8 cellular contexts compared by ENCODE assay signal in the genomic region with DNA sequence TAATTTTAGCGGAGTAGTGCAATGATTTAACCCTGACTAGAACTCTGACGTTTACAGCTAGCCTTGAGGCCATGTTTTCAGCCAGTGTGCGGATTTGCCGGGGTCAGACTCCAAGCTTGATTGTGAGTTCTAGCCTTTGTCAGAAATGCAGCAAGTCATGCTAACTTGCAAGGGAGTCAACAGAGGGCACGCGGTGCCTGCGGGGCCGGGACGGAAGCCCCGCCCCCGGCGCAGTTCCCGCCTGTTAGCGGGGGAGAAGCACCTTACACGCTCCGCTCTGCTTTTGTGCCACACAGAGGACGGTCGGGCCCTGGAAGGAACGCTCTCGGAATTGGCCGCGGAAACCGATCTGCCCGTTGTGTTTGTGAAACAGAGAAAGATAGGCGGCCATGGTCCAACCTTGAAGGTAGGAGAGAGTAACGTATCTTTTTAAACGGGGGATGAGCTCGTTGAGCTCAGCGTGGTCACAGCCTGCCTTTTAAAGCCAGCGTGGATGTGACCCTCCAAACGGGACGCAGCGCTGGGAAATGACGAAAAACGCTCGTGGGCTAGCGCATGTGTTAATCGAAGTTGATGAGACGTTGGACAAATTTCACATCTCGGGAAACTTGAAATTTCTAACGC. TPM values are rescaled to one million over a fixed set of nuclear protein-coding genes. Genes with fewer than 3 reads are reported as not detected.
A peak's percentile ranks its signal among the peaks of the same experiment; 100 is the strongest.
DNase-seq lines count a peak whose midpoint lies in the region; ATAC-seq and TF ChIP-seq lines count a peak whose summit lies in the region.

No MANE protein-coding gene starts in this region.

- no peaks in the 10 kb centered on the region for H3K9me3 Mint-ChIP-seq in activated T-cell treated with anti-CD3 and anti-CD28 coated beads, Interleukin-2, amount 50 U/mL, for 4 hours

- H3F3A ChIP-seq in PC-9 (ENCODE audit: insufficient read depth, low read depth), result peaks cover 95% of the 10 kb centered on the region

- H3K9me2 ChIP-seq in PC-9 (ENCODE audit: insufficient read depth), result no peaks in the 10 kb centered on the region

- CTCF ChIA-PET in PC-9 (lab: Charles Lee), result interaction anchor here (0.6 kb wide), 1 partner anchor 791 kb away, joined by 3 read pairs; no protein-coding TSS in a partner anchor

- ATAC-seq in GM21619 (IDR thresholded peaks at IDR 0.05; ENCODE audit: unreplicated experiment), result peak; percentile 43
- ATAC-seq in activated T-cell treated with anti-CD3 and anti-CD28 coated beads, Interleukin-2, amount 50 U/mL, for 4 hours, result peak; percentile 74

- DNase-seq in DMS 273 treated with DMSO at 0.1 percent for 48 hours (lab: John Stamatoyannopoulos, UW), result peak; percentile 36
- peak; percentile 96 for DNase-seq in KBM-7
- DNase-seq in PC-9, result peak in 1 of 2 experiments; percentile 82
- peak; percentile 78 for DNase-seq in activated T-cell treated with anti-CD3 and anti-CD28 coated beads, Interleukin-2, amount 50 U/mL, for 4 hours
- peak; percentile 94 for DNase-seq in esophagus muscularis mucosa (ENCODE audit: extremely low spot score)
- DNase-seq in stimulated activated CD8-positive, alpha-beta memory T cell treated with anti-CD3 and anti-CD28 coated beads, Interleukin-7, amount 100 ng/mL, for 48 hours (ENCODE audit: extremely low read depth in 1 of 2, low read depth in 1 of 2), result peak; percentile 77

- peaks cover 24% of the 10 kb centered on the region for H3K36me3 Mint-ChIP-seq in activated T-cell treated with anti-CD3 and anti-CD28 coated beads, Interleukin-2, amount 50 U/mL, for 4 hours (ENCODE audit: insufficient read depth)

- WGBS in esophagus muscularis mucosa, result 1% methylated on average over 30 of the region's 41 CpGs

- H3K27me3 ChIP-seq in PC-9 (ENCODE audit: insufficient read depth, low read depth) (no peaks in the 10 kb centered on the region), esophagus muscularis mucosa (no peaks in the 10 kb centered on the region), muscle layer of duodenum (ENCODE audit: low read depth, low read length) (no peaks in the 10 kb centered on the region)

- TF ChIP-seq CTCF in PC-9 (conservative IDR thresholded peaks at IDR 0.05), result no peak
- TF ChIP-seq CTCF in esophagus muscularis mucosa (IDR thresholded peaks at IDR 0.05), result no peak

- no peak for TF ChIP-seq EP300 in esophagus muscularis mucosa (IDR thresholded peaks at IDR 0.05)

- H3K27ac ChIP-seq in PC-9 (peak overlapping the region; percentile 99), esophagus muscularis mucosa (replicated peaks in 1 of 4) (peak overlapping the region; percentile 94 to 96 (median 94)), muscle layer of duodenum (ENCODE audit: low read length) (peak overlapping the region; percentile 99)

- H3K36me3 ChIP-seq in PC-9 (ENCODE audit: low read depth), result peaks cover 60% of the 10 kb centered on the region
- H3K36me3 ChIP-seq in esophagus muscularis mucosa, result peaks cover 19 to 51% (median 33%) of the 10 kb centered on the region in 4 donors
- H3K36me3 ChIP-seq in muscle layer of duodenum (ENCODE audit: control insufficient read depth in 1 of 2, insufficient read depth in 2 of 2, low read length in 2 of 2), result peaks cover 12 to 29% of the 10 kb centered on the region in 2 donors

- H3K79me2 ChIP-seq in PC-9 (ENCODE audit: low read depth), result peaks cover 91% of the 10 kb centered on the region

- POLR2A ChIA-PET in PC-9 (lab: Charles Lee; ENCODE audit: unreplicated experiment), result interaction anchor here (0.6 to 2.9 kb wide), 5 partner anchors 8 to 69 kb away, joined by 3 to 94 read pairs (median 6); no protein-coding TSS in a partner anchor

- BruUV-seq in PC-9 (replicated peaks; lab: Mats Ljungman, UMichigan), result no TSS peak

- H3K9me3 ChIP-seq in PC-9 (ENCODE audit: insufficient read depth, low read depth) (no peaks in the 10 kb centered on the region), esophagus muscularis mucosa (no peaks in the 10 kb centered on the region), muscle layer of duodenum (ENCODE audit: control insufficient read depth in 1 of 2, low read length in 2 of 2) (no peaks in the 10 kb centered on the region)

- H3K4me1 Mint-ChIP-seq in activated T-cell treated with anti-CD3 and anti-CD28 coated beads, Interleukin-2, amount 50 U/mL, for 4 hours (ENCODE audit: low read depth), result peaks cover 29% of the 10 kb centered on the region

- H2AFZ ChIP-seq in PC-9, result no peak overlapping the region

- H4K20me1 ChIP-seq in PC-9 (ENCODE audit: insufficient read depth), result peaks cover 64% of the 10 kb centered on the region

- H3K4me2 ChIP-seq in PC-9, result peak overlapping the region; percentile 97

- H3K4me3 ChIP-seq in PC-9 (peak overlapping the region; percentile 96), esophagus muscularis mucosa (peak overlapping the region; percentile 73 to 93 (median 82)), muscle layer of duodenum (ENCODE audit: low read depth in 1 of 2, low read length in 2 of 2) (peak overlapping the region; percentile 79 to 97)

- H3K27me3 Mint-ChIP-seq in activated T-cell treated with anti-CD3 and anti-CD28 coated beads, Interleukin-2, amount 50 U/mL, for 4 hours (ENCODE audit: low read depth), result no peaks in the 10 kb centered on the region

- intact Hi-C loops in PC-9 (cut with micrococcal nuclease; ENCODE audit: unreplicated experiment) (loop anchor here (5.0 kb wide), 1 partner anchor 166 kb away; no protein-coding TSS in a partner anchor), esophagus muscularis mucosa (cut with DNase I) (loop anchor here (2.0 kb wide), 1 partner anchor 74 kb away; the partner anchor contains the start of gene TXNRD1)

- in situ Hi-C loops in KBM-7 (cut with MboI; ENCODE audit: low pct_unique_long_range_greater_than_20kb, low sequenced_read_pairs), result no loop called here

- H3K4me3 Mint-ChIP-seq in activated T-cell treated with anti-CD3 and anti-CD28 coated beads, Interleukin-2, amount 50 U/mL, for 4 hours, result peak overlapping the region; percentile 100

- peak; percentile 35 for TF ChIP-seq POLR2A in esophagus muscularis mucosa (IDR thresholded peaks at IDR 0.05; ENCODE audit: low read depth)

- H3K4me1 ChIP-seq in PC-9 (replicated peaks; ENCODE audit: insufficient read depth) (peaks cover 29% of the 10 kb centered on the region), esophagus muscularis mucosa (peaks cover 44 to 64% (median 57%) of the 10 kb centered on the region in 4 donors), muscle layer of duodenum (ENCODE audit: control insufficient read depth in 1 of 2, insufficient read depth in 2 of 2, low read length in 2 of 2) (peaks cover 18 to 20% of the 10 kb centered on the region in 2 donors)

RNA-seq across cellular contexts. Expression of gene EID3, which starts 14.8 kb away (rescaled TPM):
- total RNA-seq in PC-9 (2021), result 42.4 and 47.4 TPM in 2 replicates
- total RNA-seq in activated T-cell treated with anti-CD3 and anti-CD28 coated beads, Interleukin-2, amount 50 U/mL, for 4 hours, result 1 to 10 TPM; 5.0 to 6.2 (median 5.5) TPM
- total RNA-seq in esophagus muscularis mucosa, result 10 to 100 TPM in 3 of 4 donors, 1 to 10 TPM in 1; 7.6 to 19.5 (median 12.1) TPM
